In the genomic region with DNA sequence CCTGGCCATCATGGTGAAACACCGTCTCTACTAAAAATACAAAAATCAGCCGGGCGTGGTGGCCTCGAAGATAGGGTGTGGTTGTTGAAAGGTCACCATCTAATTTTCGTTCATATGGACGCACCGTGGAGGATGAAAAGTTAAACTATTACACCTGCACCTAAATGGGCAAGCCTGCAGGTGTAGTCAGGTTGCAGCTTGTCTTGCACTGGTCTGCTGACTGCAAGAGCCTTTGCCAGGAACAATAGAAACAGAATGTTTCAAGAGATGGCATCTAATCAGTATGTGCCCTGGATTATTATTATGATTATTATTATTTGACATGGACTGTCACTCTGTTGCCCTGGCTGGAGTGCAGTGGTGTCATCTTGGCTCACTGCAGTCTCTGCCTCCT, we compare ENCODE assay signal across 8 cellular contexts. TPM values are rescaled to one million over a fixed set of nuclear protein-coding genes. Genes with fewer than 3 reads are reported as not detected.
A peak's percentile ranks its signal among the peaks of the same experiment; 100 is the strongest.
DNase-seq lines count a peak whose midpoint lies in the region; ATAC-seq and TF ChIP-seq lines count a peak whose summit lies in the region.

No MANE protein-coding gene starts in this region.

- H3K36me3 ChIP-seq in lung (ENCODE audit: control insufficient read depth in 2 of 2, insufficient read depth in 2 of 2, low read length in 2 of 2) (peaks cover 0 to 27% of the 10 kb centered on the region in 2 donors), upper lobe of right lung (peaks cover 41% of the 10 kb centered on the region)

- no peaks in the 10 kb centered on the region for H3K27me3 ChIP-seq in lung (ENCODE audit: control insufficient read depth, insufficient read depth)
- no peaks in the 10 kb centered on the region for H3K27me3 ChIP-seq in upper lobe of right lung

- peak overlapping the region; percentile 85 for H3K4me3 Mint-ChIP-seq in activated naive CD4-positive, alpha-beta T cell treated with anti-CD3 and anti-CD28 coated beads, Interleukin-2, amount 50 U/mL, for 24 hours

- no peak for DNase-seq in activated naive CD4-positive, alpha-beta T cell (lab: John Stamatoyannopoulos, UW)
- DNase-seq in astrocyte of the cerebellum (ENCODE audit: low read depth): no peak
- DNase-seq in lung (ENCODE audit: low spot score): no peak
- no peak for DNase-seq in upper lobe of right lung
- no peak for DNase-seq in T-helper 9 cell
- DNase-seq in NK-92 (lab: John Stamatoyannopoulos, UW; ENCODE audit: unreplicated experiment): no peak
- DNase-seq in NCI-H128 (lab: John Stamatoyannopoulos, UW; ENCODE audit: unreplicated experiment): no peak

- intact Hi-C loops in upper lobe of right lung (cut with DNase I): no loop called here

- H3K27me3 Mint-ChIP-seq in activated naive CD4-positive, alpha-beta T cell treated with anti-CD3 and anti-CD28 coated beads, Interleukin-2, amount 50 U/mL, for 24 hours: no peaks in the 10 kb centered on the region

- no peaks in the 10 kb centered on the region for H3K9me3 Mint-ChIP-seq in activated naive CD4-positive, alpha-beta T cell treated with anti-CD3 and anti-CD28 coated beads, Interleukin-2, amount 50 U/mL, for 24 hours

- no peaks in the 10 kb centered on the region for H3K9me3 ChIP-seq in lung (ENCODE audit: control insufficient read depth in 2 of 2, insufficient read depth in 1 of 2, low read length in 1 of 2)
- H3K9me3 ChIP-seq in upper lobe of right lung: no peaks in the 10 kb centered on the region

- no peak overlapping the region for H3K27ac ChIP-seq in lung (ENCODE audit: low read depth in 1 of 2, low read length in 1 of 2)
- H3K27ac ChIP-seq in upper lobe of right lung: no peak overlapping the region

- H3K4me1 ChIP-seq in lung (ENCODE audit: control insufficient read depth in 2 of 2, insufficient read depth in 2 of 2, low read length in 2 of 2) (peaks cover 7 to 12% of the 10 kb centered on the region in 2 donors), upper lobe of right lung (peaks cover 24% of the 10 kb centered on the region)

- peaks cover 70% of the 10 kb centered on the region for H3K4me1 Mint-ChIP-seq in activated naive CD4-positive, alpha-beta T cell treated with anti-CD3 and anti-CD28 coated beads, Interleukin-2, amount 50 U/mL, for 24 hours

- H3K4me3 ChIP-seq in astrocyte of the cerebellum (ENCODE audit: low read depth, low read length) (peak overlapping the region; percentile 79), lung (peak overlapping the region; percentile 90), upper lobe of right lung (peak overlapping the region; percentile 76)

- H3K36me3 Mint-ChIP-seq in activated naive CD4-positive, alpha-beta T cell treated with anti-CD3 and anti-CD28 coated beads, Interleukin-2, amount 50 U/mL, for 24 hours: peaks cover 8% of the 10 kb centered on the region

- in situ Hi-C loops in astrocyte of the cerebellum (cut with HindIII; ENCODE audit: low sequenced_read_pairs): no loop called here

- TF ChIP-seq CTCF in astrocyte of the cerebellum (IDR thresholded peaks at IDR 0.05; ENCODE audit: low read depth, low read length, missing control alignments) (no peak), lung (IDR thresholded peaks at IDR 0.05; ENCODE audit: control extremely low read depth, extremely low read depth) (no peak), upper lobe of right lung (IDR thresholded peaks at IDR 0.05) (no peak)

- WGBS in lung, 2 donors: 44 to 57% methylated on average over 7 of the region's 7 CpGs

- H3K27ac Mint-ChIP-seq in activated naive CD4-positive, alpha-beta T cell treated with anti-CD3 and anti-CD28 coated beads, Interleukin-2, amount 50 U/mL, for 24 hours: no peak overlapping the region

- ATAC-seq in lung (ENCODE audit: insufficient read depth, low FRiP score): no peak
- ATAC-seq in upper lobe of right lung: no peak

RNA-seq across cellular contexts. Expression of a gene that starts 0.9 kb away (rescaled TPM):
- total RNA-seq in lung (10 to 100 TPM; 65.9 to 79.3 TPM), upper lobe of right lung (91.3 TPM)
- 10 to 100 TPM; 62.8 to 64.1 TPM for polyA plus RNA-seq in lung

RNA-seq across cellular contexts. Expression of a gene that starts 5.7 kb away (rescaled TPM):
- total RNA-seq in lung (100 to 1,000 TPM in 1 of 2 donors, 10 to 100 TPM in 1; 41.2 to 138 TPM), upper lobe of right lung (105 TPM)
- polyA plus RNA-seq in lung: 10 to 100 TPM; 67.8 to 68.3 TPM
